ENCODE assay signal across 1 cellular context in the genomic region with DNA sequence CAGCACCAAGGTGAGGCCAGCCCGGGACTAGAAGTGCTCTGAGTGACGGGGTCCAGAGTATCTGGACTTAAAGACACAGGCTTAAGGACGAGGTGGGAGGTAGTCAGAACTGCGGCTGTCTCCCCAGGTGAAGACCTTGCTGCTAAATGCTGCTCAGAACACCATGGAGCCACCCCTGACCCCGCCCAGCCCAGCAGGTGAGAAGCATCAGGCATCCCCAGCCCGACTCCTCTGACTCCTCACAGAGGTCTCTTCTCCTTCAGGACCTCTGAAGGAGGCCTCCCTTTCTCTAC.
TF ChIP-seq lines count a peak whose summit lies in the region.

No MANE protein-coding gene starts in this region.

TF ChIP-seq in HCT116, 20 proteins besides CTCF, POLR2A, EP300 and RAD21:
- TF ChIP-seq, protein P1, sequence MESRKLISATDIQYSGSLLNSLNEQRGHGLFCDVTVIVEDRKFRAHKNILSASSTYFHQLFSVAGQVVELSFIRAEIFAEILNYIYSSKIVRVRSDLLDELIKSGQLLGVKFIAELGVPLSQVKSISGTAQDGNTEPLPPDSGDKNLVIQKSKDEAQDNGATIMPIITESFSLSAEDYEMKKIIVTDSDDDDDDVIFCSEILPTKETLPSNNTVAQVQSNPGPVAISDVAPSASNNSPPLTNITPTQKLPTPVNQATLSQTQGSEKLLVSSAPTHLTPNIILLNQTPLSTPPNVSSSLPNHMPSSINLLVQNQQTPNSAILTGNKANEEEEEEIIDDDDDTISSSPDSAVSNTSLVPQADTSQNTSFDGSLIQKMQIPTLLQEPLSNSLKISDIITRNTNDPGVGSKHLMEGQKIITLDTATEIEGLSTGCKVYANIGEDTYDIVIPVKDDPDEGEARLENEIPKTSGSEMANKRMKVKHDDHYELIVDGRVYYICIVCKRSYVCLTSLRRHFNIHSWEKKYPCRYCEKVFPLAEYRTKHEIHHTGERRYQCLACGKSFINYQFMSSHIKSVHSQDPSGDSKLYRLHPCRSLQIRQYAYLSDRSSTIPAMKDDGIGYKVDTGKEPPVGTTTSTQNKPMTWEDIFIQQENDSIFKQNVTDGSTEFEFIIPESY (IDR thresholded peaks at IDR 0.05; ENCODE audit: extremely low read depth, insufficient replicate concordance, low read length) = no peak
- TF ChIP-seq CBX3 (IDR thresholded peaks at IDR 0.05; ENCODE audit: low read depth) (no peak), ZNF274 (IDR thresholded peaks at IDR 0.05; ENCODE audit: low read depth, low read length) (no peak), FOSL1 (IDR thresholded peaks at IDR 0.05; ENCODE audit: low read depth) (no peak), POLR2AphosphoS5 (IDR thresholded peaks at IDR 0.05; ENCODE audit: low read depth, low read length) (no peak), CEBPB (IDR thresholded peaks at IDR 0.05; ENCODE audit: low read depth) (no peak)
TF ChIP-seq in HCT116: peak in this region for 0.
